ENCODE assay signal across 8 cellular contexts in the genomic region with DNA sequence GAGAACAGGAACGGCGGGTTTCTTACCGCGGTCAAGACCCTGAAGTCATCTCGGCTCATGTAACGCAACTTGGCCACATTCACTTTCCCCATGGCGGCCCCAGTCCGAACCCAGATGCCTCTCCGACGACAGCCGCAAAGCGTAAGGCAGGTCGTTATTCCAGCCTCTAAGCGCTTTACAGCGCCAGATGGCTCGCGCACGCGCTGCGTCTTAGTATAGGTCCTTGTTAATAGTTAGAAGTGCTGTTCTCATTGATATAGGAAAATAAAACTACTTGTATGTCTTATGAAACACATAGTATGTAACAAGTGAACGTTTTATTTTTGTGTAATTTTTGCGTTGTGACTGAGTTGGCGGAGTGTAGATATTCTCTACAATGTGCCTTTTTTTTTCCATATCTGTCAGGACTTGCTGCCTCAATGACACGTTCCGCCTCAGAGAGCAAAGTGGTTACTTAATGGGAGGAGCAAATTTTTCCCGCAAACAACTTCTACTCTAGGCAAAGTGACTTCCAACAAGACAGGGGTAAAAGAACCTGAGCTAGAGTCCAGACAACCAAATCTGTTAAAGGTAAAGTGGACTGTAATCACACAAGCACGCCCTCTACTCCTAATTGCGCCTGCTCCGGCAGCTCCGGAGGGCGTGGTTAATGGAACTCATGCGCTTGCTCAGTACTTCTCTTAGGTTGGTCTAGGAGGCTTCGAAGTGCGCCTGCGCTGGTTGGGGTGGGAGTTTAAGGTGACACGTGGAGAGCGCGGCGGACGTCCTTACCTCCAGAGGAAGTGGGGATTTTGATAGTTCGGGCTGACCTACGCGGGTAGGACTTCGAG. TPM values are rescaled to one million over a fixed set of nuclear protein-coding genes. Genes with fewer than 3 reads are reported as not detected.
DNase-seq lines count a peak whose midpoint lies in the region; ATAC-seq and TF ChIP-seq lines count a peak whose summit lies in the region.

A gene (minus strand): TSS at position 148 of the 830 bp plus-strand sequence. CDS start 56 bp downstream, at position 92.

- H3K79me2 ChIP-seq in DOHH2 (ENCODE audit: control insufficient read depth, low read length) (peaks cover 38% of the 10 kb centered on the region), GM23338 (replicated peaks; ENCODE audit: insufficient read depth) (peaks cover 37% of the 10 kb centered on the region), fibroblast of lung (ENCODE audit: control insufficient read depth, insufficient read depth, low read length) (peaks cover 31% of the 10 kb centered on the region)

- H3K9me3 Mint-ChIP-seq in GM23338 = peaks cover 9% of the 10 kb centered on the region; the same call in 2 of the 3 replicates
- peaks cover 0 to 6% (median 0%) of the 10 kb centered on the region in 11 donors for H3K9me3 Mint-ChIP-seq in naive thymus-derived CD4-positive, alpha-beta T cell
- H3K9me3 Mint-ChIP-seq in stimulated activated naive B cell treated with anti-CD40 and anti-IgM and Interleukin-4, amounts not matched to agents 10 μg/mL and 1 μg/mL and 100 μg/mL, for 72 hours = peaks cover 2 to 3% of the 10 kb centered on the region in 2 donors

- H3K4me2 ChIP-seq in DOHH2 (ENCODE audit: low read length) = peak within 1 kb of the TSS; percentile 77
- peak within 1 kb of the TSS; percentile 89 for H3K4me2 ChIP-seq in GM23338
- peak within 1 kb of the TSS; percentile 91 for H3K4me2 ChIP-seq in fibroblast of lung (ENCODE audit: extremely low read depth, insufficient read depth, low read length)

- no peak for TF ChIP-seq CTCF in DOHH2 (IDR thresholded peaks at IDR 0.05; ENCODE audit: low read depth, low read length, poor library complexity, severe bottlenecking)
- TF ChIP-seq CTCF in GM23338 (conservative IDR thresholded peaks at IDR 0.05; ENCODE audit: low read depth in 2 of 2) = no peak
- no peak for TF ChIP-seq CTCF in fibroblast of lung (conservative IDR thresholded peaks at IDR 0.05 in 1 of 2, IDR thresholded peaks at IDR 0.05 in 1 of 2; ENCODE audit: low read depth in 1 of 2, low read length in 2 of 2)

- CTCF ChIA-PET in naive thymus-derived CD4-positive, alpha-beta T cell (lab: Charles Lee) = interaction anchor here (0.6 to 1.5 kb wide), 2 partner anchors 224 to 1589 kb away, joined by 3 read pairs; a partner anchor contains a TSS

- H4K20me1 ChIP-seq in DOHH2 (ENCODE audit: control insufficient read depth, insufficient read depth, low read depth, low read length) (no peaks in the 10 kb centered on the region), GM23338 (replicated peaks; ENCODE audit: insufficient read depth) (no peaks in the 10 kb centered on the region), fibroblast of lung (ENCODE audit: control insufficient read depth, extremely low read depth, insufficient read depth, low read length) (no peaks in the 10 kb centered on the region)

- H3K27me3 ChIP-seq in DOHH2 (ENCODE audit: control insufficient read depth, low read length) (no peaks in the 10 kb centered on the region), GM23338 (ENCODE audit: insufficient read depth) (peaks cover 9% of the 10 kb centered on the region), fibroblast of lung (ENCODE audit: control insufficient read depth, insufficient read depth, low read length) (no peaks in the 10 kb centered on the region)
- H3K27me3 ChIP-seq in naive thymus-derived CD4-positive, alpha-beta T cell (ENCODE audit: control insufficient read depth in 2 of 2, insufficient read depth in 2 of 2, low read length in 2 of 2) = no peaks in the 10 kb centered on the region

- H3K4me3 Mint-ChIP-seq in GM23338 = peak within 1 kb of the TSS; percentile 97
- peak within 1 kb of the TSS; percentile 89 to 98 (median 94) for H3K4me3 Mint-ChIP-seq in naive thymus-derived CD4-positive, alpha-beta T cell
- peak within 1 kb of the TSS; percentile 87 to 91 for H3K4me3 Mint-ChIP-seq in stimulated activated naive B cell treated with anti-CD40 and anti-IgM and Interleukin-4, amounts not matched to agents 10 μg/mL and 1 μg/mL and 100 μg/mL, for 72 hours

- DNase-seq in GM23338 (ENCODE audit: low spot score) (peak; percentile 98), LHCN-M2 (ENCODE audit: low read depth) (peak; percentile 95), RPMI8226 (peak; percentile 99), fibroblast of lung (ENCODE audit: low read depth in 2 of 2) (peak; percentile 94 to 97)
- DNase-seq in activated T-helper 1 cell treated with anti-CD3 and anti-CD28 coated beads, Interleukin-2, amount 50 U/mL, for 16 hours (ENCODE audit: low read depth in 1 of 2, low spot score in 1 of 2) = peak; percentile 79 to 80
- peak; percentile 77 to 93 (median 91) for DNase-seq in naive thymus-derived CD4-positive, alpha-beta T cell
- DNase-seq in stimulated activated naive B cell treated with anti-CD40 and anti-IgM and Interleukin-4, amounts not matched to agents 10 μg/mL and 1 μg/mL and 100 μg/mL, for 72 hours = peak; percentile 95

- peaks cover 13% of the 10 kb centered on the region for H3K27me3 Mint-ChIP-seq in GM23338 (ENCODE audit: insufficient read depth, low read depth, poor library complexity)
- peaks cover 0 to 3% (median 0%) of the 10 kb centered on the region in 5 donors for H3K27me3 Mint-ChIP-seq in naive thymus-derived CD4-positive, alpha-beta T cell
- no peaks in the 10 kb centered on the region for H3K27me3 Mint-ChIP-seq in stimulated activated naive B cell treated with anti-CD40 and anti-IgM and Interleukin-4, amounts not matched to agents 10 μg/mL and 1 μg/mL and 100 μg/mL, for 72 hours

- H3F3A ChIP-seq in DOHH2 (ENCODE audit: control insufficient read depth, insufficient read depth) (no peaks in the 10 kb centered on the region), GM23338 (replicated peaks; ENCODE audit: low read depth) (no peaks in the 10 kb centered on the region)

- H3K4me3 ChIP-seq in DOHH2 (ENCODE audit: low read length) (peak within 1 kb of the TSS; percentile 93), GM23338 (peak within 1 kb of the TSS; percentile 68), fibroblast of lung (replicated peaks in 1 of 4; ENCODE audit: control extremely low read depth in 1 of 4, insufficient read depth in 1 of 4, low read depth in 3 of 4, low read length in 4 of 4) (peak within 1 kb of the TSS; percentile 93 to 100 (median 97))
- H3K4me3 ChIP-seq in naive thymus-derived CD4-positive, alpha-beta T cell (ENCODE audit: low read length) = peak within 1 kb of the TSS; percentile 82

- peaks cover 32% of the 10 kb centered on the region for H3K36me3 Mint-ChIP-seq in GM23338 (ENCODE audit: low read depth)
- peaks cover 4 to 25% (median 17%) of the 10 kb centered on the region in 5 donors for H3K36me3 Mint-ChIP-seq in naive thymus-derived CD4-positive, alpha-beta T cell
- peaks cover 14 to 36% of the 10 kb centered on the region in 2 donors for H3K36me3 Mint-ChIP-seq in stimulated activated naive B cell treated with anti-CD40 and anti-IgM and Interleukin-4, amounts not matched to agents 10 μg/mL and 1 μg/mL and 100 μg/mL, for 72 hours

- intact Hi-C loops in naive thymus-derived CD4-positive, alpha-beta T cell (cut with micrococcal nuclease) = loop anchor here (1.0 to 5.0 kb wide), 21 partner anchors 21 to 1854 kb away; a partner anchor contains a TSS

- no peaks in the 10 kb centered on the region for H3K9me2 ChIP-seq in DOHH2 (replicated peaks; ENCODE audit: control insufficient read depth, low read length)
- peaks cover 5% of the 10 kb centered on the region; the same call in 1 of the 2 replicates for H3K9me2 ChIP-seq in GM23338 (ENCODE audit: insufficient read depth)

- peak within 1 kb of the TSS; percentile 90 for H3K9ac ChIP-seq in fibroblast of lung (ENCODE audit: insufficient read depth, low read length)

- H2AFZ ChIP-seq in GM23338 (peak within 1 kb of the TSS; percentile 2; the same call in 1 of the 2 replicates), fibroblast of lung (ENCODE audit: low read length) (peak within 1 kb of the TSS; percentile 99)

- H3K36me3 ChIP-seq in DOHH2 (ENCODE audit: control insufficient read depth, low read length) = peaks cover 24% of the 10 kb centered on the region
- peaks cover 8% of the 10 kb centered on the region for H3K36me3 ChIP-seq in GM23338 (ENCODE audit: insufficient read depth)
- H3K36me3 ChIP-seq in fibroblast of lung (ENCODE audit: control insufficient read depth, insufficient read depth, low read length) = peaks cover 3% of the 10 kb centered on the region
- peaks cover under 1 to 13% (median 7%) of the 10 kb centered on the region in 3 experiments for H3K36me3 ChIP-seq in naive thymus-derived CD4-positive, alpha-beta T cell (ENCODE audit: control insufficient read depth in 2 of 3, insufficient read depth in 3 of 3, low read length in 3 of 3)

- peaks cover 24% of the 10 kb centered on the region for H3K4me1 ChIP-seq in DOHH2 (ENCODE audit: control insufficient read depth, low read length)
- peaks cover 4% of the 10 kb centered on the region; the same call in 1 of the 2 replicates for H3K4me1 ChIP-seq in GM23338 (ENCODE audit: insufficient read depth)
- H3K4me1 ChIP-seq in fibroblast of lung (ENCODE audit: control insufficient read depth, extremely low read depth, insufficient read depth, low read length) = no peaks in the 10 kb centered on the region
- H3K4me1 ChIP-seq in naive thymus-derived CD4-positive, alpha-beta T cell (ENCODE audit: control insufficient read depth in 2 of 2, insufficient read depth in 2 of 2, low read length in 2 of 2) = peaks cover 4 to 14% of the 10 kb centered on the region in 2 donors

- H3K9me3 ChIP-seq in DOHH2 (ENCODE audit: control insufficient read depth, insufficient read depth, low read length) = 0 out of 2 replicates have a peak, but pooled peaks cover 5% of the 10 kb centered on the region
- H3K9me3 ChIP-seq in fibroblast of lung (ENCODE audit: control insufficient read depth, insufficient read depth, low read depth, low read length) = no peaks in the 10 kb centered on the region
- no peaks in the 10 kb centered on the region for H3K9me3 ChIP-seq in naive thymus-derived CD4-positive, alpha-beta T cell (ENCODE audit: control insufficient read depth in 2 of 3, low read length in 3 of 3)

- H3K27ac ChIP-seq in DOHH2 (ENCODE audit: low read depth, low read length) = peak within 1 kb of the TSS; percentile 78
- H3K27ac ChIP-seq in GM23338 (ENCODE audit: low read depth) = peak within 1 kb of the TSS; percentile 57
- H3K27ac ChIP-seq in fibroblast of lung (ENCODE audit: insufficient read depth, low read length) = peak within 1 kb of the TSS; percentile 91
- peak within 1 kb of the TSS; percentile 94 for H3K27ac ChIP-seq in naive thymus-derived CD4-positive, alpha-beta T cell (ENCODE audit: low read depth, low read length)

- ATAC-seq in GM23338 = peak; percentile 96
- peak; percentile 96 for ATAC-seq in naive thymus-derived CD4-positive, alpha-beta T cell
- peak; percentile 92 to 94 for ATAC-seq in stimulated activated naive B cell treated with anti-CD40 and anti-IgM and Interleukin-4, amounts not matched to agents 10 μg/mL and 1 μg/mL and 100 μg/mL, for 72 hours (replicated peaks)

- POLR2A ChIA-PET in naive thymus-derived CD4-positive, alpha-beta T cell (lab: Charles Lee) = interaction anchor here (0.7 to 1.7 kb wide), 3 partner anchors 301 to 1746 kb away, joined by 3 to 9 read pairs (median 3); a partner anchor contains a TSS

- peaks cover 11% of the 10 kb centered on the region for H3K4me1 Mint-ChIP-seq in GM23338
- peaks cover 23 to 54% (median 44%) of the 10 kb centered on the region in 7 donors for H3K4me1 Mint-ChIP-seq in naive thymus-derived CD4-positive, alpha-beta T cell
- peaks cover 23 to 37% of the 10 kb centered on the region in 2 donors for H3K4me1 Mint-ChIP-seq in stimulated activated naive B cell treated with anti-CD40 and anti-IgM and Interleukin-4, amounts not matched to agents 10 μg/mL and 1 μg/mL and 100 μg/mL, for 72 hours

- H3K27ac Mint-ChIP-seq in GM23338 = peak within 1 kb of the TSS; percentile 100
- H3K27ac Mint-ChIP-seq in naive thymus-derived CD4-positive, alpha-beta T cell = peak within 1 kb of the TSS; percentile 99 to 100 (median 100)
- H3K27ac Mint-ChIP-seq in stimulated activated naive B cell treated with anti-CD40 and anti-IgM and Interleukin-4, amounts not matched to agents 10 μg/mL and 1 μg/mL and 100 μg/mL, for 72 hours = peak within 1 kb of the TSS; percentile 100

RNA-seq across cellular contexts. Expression of the gene that starts here (rescaled TPM):
- 22.9 and 24.0 TPM in 2 replicates for total RNA-seq in GM23338 (2014; rRNA removed; shearing (Covaris generic))
- 44.9 and 47.6 TPM in 2 replicates for polyA plus RNA-seq in GM23338 (2016; fragmentation: Nextera tagmentation; extraction: Ambion mirVana)
- total RNA-seq in LHCN-M2 (2014; rRNA removed) = 20.2 and 29.9 TPM in 2 replicates
- polyA plus RNA-seq in LHCN-M2 (2012) = 20.5 TPM
- total RNA-seq in fibroblast of lung = 24.6 and 25.4 TPM in 2 replicates
- 17.0 and 18.2 TPM in 2 replicates for polyA plus RNA-seq in fibroblast of lung
- 26.4 and 30.5 TPM in 2 replicates for polyA plus RNA-seq in fibroblast of lung (2012)
- 0.71 TPM in 1 of 2 replicates, not detected in the other for polyA minus RNA-seq in fibroblast of lung (ENCODE audit: low replicate concordance)
- total RNA-seq in naive thymus-derived CD4-positive, alpha-beta T cell = 10 to 100 TPM; 18.8 to 36.0 (median 28.5) TPM
- polyA plus RNA-seq in naive thymus-derived CD4-positive, alpha-beta T cell = 10 to 100 TPM; 23.3 to 28.2 TPM

Comparison
In these comparisons a context has a peak if more than half of its experiments do, and no peak if none do; other contexts are left out.
1. Peak in every context shown above with its lines: DNase-seq, ATAC-seq, H3K4me3 ChIP-seq and H3K27ac ChIP-seq.